ENCODE assay signal across 8 cellular contexts in the genomic region with DNA sequence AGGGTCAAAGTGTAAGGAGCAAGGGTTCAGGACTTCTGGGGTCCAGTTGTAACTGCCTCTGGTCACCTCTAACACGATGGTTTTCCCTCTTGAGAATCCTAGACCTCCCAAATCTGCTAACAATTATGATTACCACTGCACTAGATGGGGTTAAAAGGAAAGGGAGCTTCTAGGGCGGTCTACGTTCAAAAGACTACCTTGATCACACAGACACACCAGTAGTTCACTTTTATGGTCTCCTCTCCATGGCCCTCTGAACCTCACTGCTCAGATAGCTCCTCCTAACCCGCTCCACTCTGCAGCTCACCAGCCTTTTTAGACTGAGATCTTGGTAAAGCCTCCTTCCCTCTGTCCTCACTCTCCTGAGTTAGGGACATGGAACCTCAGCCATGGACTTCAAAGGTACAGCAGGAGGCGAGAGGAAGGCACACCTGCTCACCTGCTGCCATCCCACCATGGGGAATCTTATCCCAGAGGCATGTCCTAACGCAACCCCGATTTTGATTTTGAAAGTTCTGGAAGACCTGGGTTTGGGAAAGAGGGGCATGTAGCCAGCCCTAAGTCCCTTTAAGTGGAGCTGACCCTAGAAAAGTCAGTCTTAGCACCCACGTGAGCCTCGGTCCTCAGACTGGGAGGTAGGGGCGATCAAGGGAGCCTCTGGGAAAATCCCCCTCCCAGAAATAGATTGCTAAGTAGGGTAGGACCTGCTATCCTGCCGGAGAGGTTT. TPM values are rescaled to one million over a fixed set of nuclear protein-coding genes. Genes with fewer than 3 reads are reported as not detected.
A peak's percentile ranks its signal among the peaks of the same experiment; 100 is the strongest.
DNase-seq lines count a peak whose midpoint lies in the region; ATAC-seq lines count a peak whose summit lies in the region.

No MANE protein-coding gene starts in this region.

- no peak overlapping the region for H3K4me3 ChIP-seq in MG63

- DNase-seq in AG08396 (ENCODE audit: low spot score) (peak; percentile 4), HuH-7.5 (ENCODE audit: low spot score) (peak; percentile 20), SKM-1 (lab: John Stamatoyannopoulos, UW; ENCODE audit: unreplicated experiment) (no peak), MG63 (no peak), NCI-H446 treated with DMSO at 0.1 percent for 48 hours (lab: John Stamatoyannopoulos, UW) (no peak)
- peak in 5 of 10 donors; percentile 18 to 37 (median 29) for DNase-seq in naive thymus-derived CD8-positive, alpha-beta T cell

- POLR2A ChIA-PET in naive thymus-derived CD8-positive, alpha-beta T cell (lab: Charles Lee): interaction anchor here (0.6 to 1.0 kb wide), 3 partner anchors 9 to 123 kb away, joined by 4 to 5 read pairs (median 4); no protein-coding TSS in a partner anchor

- peak overlapping the region; percentile 54 to 90 (median 79) for H3K4me3 Mint-ChIP-seq in naive thymus-derived CD8-positive, alpha-beta T cell

- no peaks in the 10 kb centered on the region for H3K36me3 ChIP-seq in MG63

- no peaks in the 10 kb centered on the region for H3K9me3 Mint-ChIP-seq in naive thymus-derived CD8-positive, alpha-beta T cell

- peak overlapping the region; percentile 65 for H3K27ac ChIP-seq in cingulate gyrus (ENCODE audit: low read depth, low read length)

- peaks cover 0 to 2% (median 0%) of the 10 kb centered on the region in 5 donors for H3K27me3 Mint-ChIP-seq in naive thymus-derived CD8-positive, alpha-beta T cell

- peak; percentile 48 to 66 for ATAC-seq in naive thymus-derived CD8-positive, alpha-beta T cell
- no peak for ATAC-seq in HG03280 (IDR thresholded peaks at IDR 0.05; ENCODE audit: unreplicated experiment)

- H3K9me3 ChIP-seq in MG63: no peaks in the 10 kb centered on the region

- H3K4me1 Mint-ChIP-seq in naive thymus-derived CD8-positive, alpha-beta T cell: peaks cover 20 to 29% (median 26%) of the 10 kb centered on the region in 4 donors

- no peaks in the 10 kb centered on the region for H3K27me3 ChIP-seq in MG63

- H3K27ac Mint-ChIP-seq in naive thymus-derived CD8-positive, alpha-beta T cell: peak overlapping the region; percentile 79 to 95 (median 90)

- no peaks in the 10 kb centered on the region for H3K36me3 Mint-ChIP-seq in naive thymus-derived CD8-positive, alpha-beta T cell

RNA-seq across cellular contexts. Expression of a gene that starts 1.4 kb away (rescaled TPM):
- total RNA-seq in naive thymus-derived CD8-positive, alpha-beta T cell: 1 to 10 TPM; 6.9 to 7.7 TPM
- polyA plus RNA-seq in naive thymus-derived CD8-positive, alpha-beta T cell: 1 to 10 TPM; 1.7 to 3.6 (median 1.8) TPM
- total RNA-seq in MG63 (2014; rRNA removed; shearing (Covaris generic); ENCODE audit: low replicate concordance): 14.4 and 33.3 TPM in 2 replicates

RNA-seq across cellular contexts. Expression of a gene that starts 3.8 kb away (rescaled TPM):
- total RNA-seq in naive thymus-derived CD8-positive, alpha-beta T cell: not detected
- polyA plus RNA-seq in naive thymus-derived CD8-positive, alpha-beta T cell: not detected
- not detected in 2 replicates for total RNA-seq in MG63 (2014; rRNA removed; shearing (Covaris generic); ENCODE audit: low replicate concordance)

RNA-seq across cellular contexts. Expression of a gene that starts 26.9 kb away (rescaled TPM):
- under 1 TPM; 0.08 to 0.36 TPM for total RNA-seq in naive thymus-derived CD8-positive, alpha-beta T cell
- under 1 TPM; 0.03 to 0.45 (median 0.06) TPM for polyA plus RNA-seq in naive thymus-derived CD8-positive, alpha-beta T cell
- total RNA-seq in MG63 (2014; rRNA removed; shearing (Covaris generic); ENCODE audit: low replicate concordance): 9.1 and 10.0 TPM in 2 replicates

RNA-seq across cellular contexts. Expression of a gene that starts 39.4 kb away (rescaled TPM):
- total RNA-seq in naive thymus-derived CD8-positive, alpha-beta T cell: not detected
- polyA plus RNA-seq in naive thymus-derived CD8-positive, alpha-beta T cell: not detected
- not detected in 2 replicates for total RNA-seq in MG63 (2014; rRNA removed; shearing (Covaris generic); ENCODE audit: low replicate concordance)

RNA-seq across cellular contexts. Expression of a gene that starts 54.9 kb away (rescaled TPM):
- not detected for total RNA-seq in naive thymus-derived CD8-positive, alpha-beta T cell
- not detected for polyA plus RNA-seq in naive thymus-derived CD8-positive, alpha-beta T cell
- total RNA-seq in MG63 (2014; rRNA removed; shearing (Covaris generic); ENCODE audit: low replicate concordance): not detected in 2 replicates

Comparison
In these comparisons a context has a peak if more than half of its experiments do, and no peak if none do; other contexts are left out.
1. DNase-seq: peak in AG08396 (single experiment) and HuH-7.5 (single experiment); none in SKM-1 (single experiment), MG63 (single experiment) and NCI-H446 treated with DMSO at 0.1 percent for 48 hours (single experiment).